Comparison of ENCODE assay signal across 11 cellular contexts in the genomic region with DNA sequence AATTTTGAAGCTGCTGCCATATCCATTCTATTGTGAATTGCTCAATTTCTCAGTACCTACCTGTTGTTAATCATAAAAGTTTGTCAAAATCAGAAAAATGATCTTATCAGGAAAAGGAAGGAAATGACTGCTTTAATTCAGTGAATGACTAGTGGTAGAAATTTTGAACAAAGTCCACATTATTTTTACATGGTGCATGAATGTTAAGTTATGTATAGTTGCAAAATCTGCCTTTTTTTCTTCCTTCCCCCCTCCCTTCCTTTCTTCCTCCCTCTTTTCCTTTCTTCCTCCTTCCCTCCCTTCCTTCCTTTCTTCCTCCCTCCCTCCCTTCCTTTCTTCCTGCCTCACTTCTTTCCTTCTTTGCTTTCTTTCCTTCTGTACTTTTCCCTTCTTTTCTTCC.
"Had no signal": no experiment of that assay in that cellular context is flagged by ENCODE, and none has a peak within 500 bp of the region (broad histone marks: within the 10 kb centered on the region; RNA-seq: fewer than 3 reads in every experiment).

No MANE protein-coding gene starts in this region.

- H3K27ac ChIP-seq: GM23248 had no signal

- FAIRE-seq: H1, H54 had no signal

- ATAC-seq: GM23338, HCT116 had no signal

- H3K36me3 ChIP-seq: HAP-1 had no signal

- H3K4me2 ChIP-seq: GM23338 had no signal

- H3K9me3 Mint-ChIP-seq: GM23338, H9 had no signal

- H3K4me3 ChIP-seq: GM23248, GM23338, HAP-1 had no signal

- H3K9ac ChIP-seq: GM23248 had no signal

- H2AFZ ChIP-seq: GM23248, GM23338 had no signal

- DNase-seq: GM23248, GOT3, H7, H9, HCEC 1CT, HFFc6 had no signal

- H3K9me3 ChIP-seq: HAP-1 had no signal

- H3K27ac Mint-ChIP-seq: GM23338, H9, HFFc6 had no signal

- H3K4me3 Mint-ChIP-seq: GM23338, H9, HFFc6 had no signal

- H3K4me1 ChIP-seq: HAP-1 had no signal
